In the genomic region with DNA sequence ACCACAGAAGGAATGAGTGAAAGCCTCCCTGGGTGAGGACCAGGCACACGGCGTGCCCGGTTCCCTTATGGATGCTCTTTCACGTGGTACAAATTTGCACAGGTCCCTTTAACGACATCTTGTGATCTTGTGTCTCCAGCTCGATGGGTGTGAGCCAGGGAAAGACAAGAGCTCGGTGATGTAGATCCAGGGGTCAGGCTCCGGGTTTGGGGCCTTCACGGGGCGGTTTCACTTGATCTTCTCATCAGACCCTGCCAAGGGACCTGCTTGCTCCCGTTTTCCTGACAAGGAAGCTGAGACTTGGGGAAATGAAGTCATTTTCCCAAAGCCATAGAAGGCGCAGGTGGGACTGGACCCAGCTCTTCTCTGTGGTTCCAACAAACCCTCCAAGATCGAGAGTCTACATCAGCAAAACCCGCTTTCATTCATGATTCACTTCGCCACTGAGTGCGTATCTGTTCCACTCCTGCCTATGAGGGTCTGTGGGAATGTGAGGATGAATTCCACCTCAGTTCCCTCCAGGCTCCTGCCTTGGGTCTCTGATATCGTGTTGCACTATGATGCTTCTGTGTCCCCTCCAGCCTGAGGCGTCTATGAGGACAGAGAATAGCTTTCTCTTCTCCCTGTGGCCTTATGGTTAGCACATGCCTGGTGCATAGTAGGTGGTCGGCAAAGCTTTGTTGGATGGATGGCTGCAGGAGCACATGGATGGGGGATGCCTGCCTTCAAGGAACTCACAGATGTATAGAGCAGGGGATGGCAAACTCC, we compare ENCODE assay signal across 29 cellular contexts. TPM values are rescaled to one million over a fixed set of nuclear protein-coding genes. Genes with fewer than 3 reads are reported as not detected.
"Had no signal": no experiment of that assay in that cellular context is flagged by ENCODE, and none has a peak within 500 bp of the region (broad histone marks: within the 10 kb centered on the region; RNA-seq: fewer than 3 reads in every experiment).

No MANE protein-coding gene starts in this region.

- H3K27me3 Mint-ChIP-seq: activated CD4-positive, alpha-beta memory T cell treated with anti-CD3 and anti-CD28 coated beads, Interleukin-2, amount 10 ng/mL, durations not matched to agents 7 days and 5 days had no signal

- H3K4me3 Mint-ChIP-seq: activated CD4-positive, alpha-beta memory T cell treated with anti-CD3 and anti-CD28 coated beads, Interleukin-2, amount 10 ng/mL, durations not matched to agents 7 days and 5 days; activated naive CD4-positive, alpha-beta T cell treated with anti-CD3 and anti-CD28 coated beads for 36 hours; activated T-cell treated with anti-CD3 and anti-CD28 coated beads, Interleukin-2, amount 50 U/mL, for 24 hours had no signal

- ATAC-seq: activated naive CD4-positive, alpha-beta T cell treated with anti-CD3 and anti-CD28 coated beads, Interleukin-2, amount 50 U/mL, for 72 hours; body of pancreas; Panc1 had no signal

- DNase-seq: activated CD4-positive, alpha-beta memory T cell treated with anti-CD3 and anti-CD28 coated beads, Interleukin-2, amount 10 ng/mL, durations not matched to agents 7 days and 5 days; activated CD4-positive, alpha-beta T cell treated with anti-CD3 and anti-CD28 coated beads for 1 hour; activated CD4-positive, alpha-beta T cell treated with anti-CD3 and anti-CD28 coated beads for 48 hours; activated CD4-positive, CD25-positive, alpha-beta regulatory T cell; activated gamma-delta T cell; activated naive CD4-positive, alpha-beta T cell treated with anti-CD3 and anti-CD28 coated beads for 36 hours; activated T-cell treated with anti-CD3 and anti-CD28 coated beads, Interleukin-2, amount 50 U/mL, for 24 hours; body of pancreas; Karpas-422; KBM-7; NCI-H1048; NCI-H1105 treated with DMSO at 0.1 percent for 48 hours; NCI-H1436; NCI-H1694; NCI-H1930; NCI-H2081 treated with DMSO at 0.1 percent for 48 hours; NCI-H226; NCI-H446 treated with DMSO at 0.1 percent for 48 hours; SHP77; SJCRH30; T1000; WERI-Rb-1 had no signal

- H3K27ac Mint-ChIP-seq: activated CD4-positive, alpha-beta memory T cell treated with anti-CD3 and anti-CD28 coated beads, Interleukin-2, amount 10 ng/mL, durations not matched to agents 7 days and 5 days; activated naive CD4-positive, alpha-beta T cell treated with anti-CD3 and anti-CD28 coated beads for 36 hours; activated naive CD4-positive, alpha-beta T cell treated with anti-CD3 and anti-CD28 coated beads, Interleukin-2, amount 50 U/mL, for 72 hours; activated T-cell treated with anti-CD3 and anti-CD28 coated beads, Interleukin-2, amount 50 U/mL, for 24 hours; activated T-helper 2 cell treated with anti-CD3 and anti-CD28 coated beads, Interferon-gamma antibody, Interleukin-2, Interleukin-4, amounts not matched to agents 10 μg/mL and 5 μg/mL and 100 μg/mL, durations not matched to agents 14 hours and 24 hours and 36 hours had no signal

- H3K4me1 Mint-ChIP-seq: activated CD4-positive, alpha-beta memory T cell treated with anti-CD3 and anti-CD28 coated beads, Interleukin-2, amount 10 ng/mL, durations not matched to agents 7 days and 5 days had no signal

RNA-seq across cellular contexts. Expression of gene ANO1, which starts 45.0 kb away (rescaled TPM):
- total RNA-seq: activated CD4-positive, alpha-beta memory T cell treated with anti-CD3 and anti-CD28 coated beads, Interleukin-2, amount 10 ng/mL, durations not matched to agents 7 days and 5 days; activated CD8-positive, alpha-beta memory T cell treated with anti-CD3 and anti-CD28 coated beads for 36 hours; activated naive CD4-positive, alpha-beta T cell treated with anti-CD3 and anti-CD28 coated beads for 36 hours; activated T-helper 2 cell treated with anti-CD3 and anti-CD28 coated beads, Interferon-gamma antibody, Interleukin-2, Interleukin-4, amounts not matched to agents 10 μg/mL and 5 μg/mL and 100 μg/mL, durations not matched to agents 14 hours and 24 hours and 36 hours; MCF 10A; T-helper 1 cell treated with Interleukin-12 subunit alpha and Interleukin-12 subunit beta and Interleukin-4 antibody, amounts not matched to agents 30 ng/mL and 1 ng/mL, for 36 hours; T-helper 2 cell treated with Interferon-gamma antibody and Interleukin-4, amounts not matched to agents 100 ng/mL and 5 ng/mL, for 36 hours had no signal
